23 cellular contexts compared by ENCODE assay signal in the genomic region with DNA sequence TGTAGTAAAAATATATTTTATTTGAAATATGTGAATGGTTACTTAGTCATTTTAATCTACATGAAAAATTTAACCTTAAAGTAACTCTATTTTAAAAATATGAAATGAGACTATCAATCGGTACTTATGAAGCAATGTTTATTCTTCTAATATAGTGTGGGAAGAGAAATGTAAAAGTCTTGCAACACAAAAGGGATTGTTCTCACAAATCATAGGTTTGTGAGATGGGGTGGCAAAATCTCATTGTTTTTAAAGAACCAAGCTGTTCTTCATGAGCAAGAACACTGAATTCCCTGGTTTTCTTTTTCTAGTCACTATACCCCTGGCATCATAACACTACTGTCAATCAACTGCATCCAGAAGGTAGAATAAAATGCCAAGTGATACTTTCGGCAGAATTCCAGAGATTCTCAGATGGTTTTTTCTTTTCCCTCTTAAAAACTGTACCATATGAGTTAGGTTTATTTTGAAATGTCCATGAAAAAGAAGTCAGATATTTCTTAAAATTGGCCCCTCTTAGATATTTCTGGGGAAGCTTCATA. TPM values are rescaled to one million over a fixed set of nuclear protein-coding genes. Genes with fewer than 3 reads are reported as not detected.
"Had no signal": no experiment of that assay in that cellular context is flagged by ENCODE, and none has a peak within 500 bp of the region (broad histone marks: within the 10 kb centered on the region; RNA-seq: fewer than 3 reads in every experiment).

No MANE protein-coding gene starts in this region.

- H3K27ac ChIP-seq: SJSA1, SK-N-MC had no signal

- H3K27me3 ChIP-seq: SJSA1 had no signal

- H3K36me3 ChIP-seq: SJSA1 had no signal

- FAIRE-seq: HepG2, RCC 7860 had no signal

- ATAC-seq: HepG2 had no signal

- H3K4me3 ChIP-seq: SJSA1, SK-N-MC had no signal

- DNase-seq: IMR-90, Karpas-422, KG1, MM.1S, NCI-H1092 treated with DMSO at 0.1 percent for 48 hours, NCI-H1436, NCI-H187, NCI-H2029, NCI-H2081 treated with DMSO at 0.1 percent for 48 hours, NCI-H2171, NCI-H345, NCI-H510A, NCI-H524 treated with DMSO at 0.1 percent for 48 hours, NCI-H69, NCI-H774, Right ventricle myocardium superior, RPMI8226, SIG-M5 had no signal

- H3K9me3 ChIP-seq: SJSA1 had no signal

- H3K4me1 ChIP-seq: SJSA1 had no signal

RNA-seq across cellular contexts. Expression of a gene that starts 52.2 kb away (rescaled TPM):
- total RNA-seq: HepG2, HT1080 had no signal
